In the genomic region with DNA sequence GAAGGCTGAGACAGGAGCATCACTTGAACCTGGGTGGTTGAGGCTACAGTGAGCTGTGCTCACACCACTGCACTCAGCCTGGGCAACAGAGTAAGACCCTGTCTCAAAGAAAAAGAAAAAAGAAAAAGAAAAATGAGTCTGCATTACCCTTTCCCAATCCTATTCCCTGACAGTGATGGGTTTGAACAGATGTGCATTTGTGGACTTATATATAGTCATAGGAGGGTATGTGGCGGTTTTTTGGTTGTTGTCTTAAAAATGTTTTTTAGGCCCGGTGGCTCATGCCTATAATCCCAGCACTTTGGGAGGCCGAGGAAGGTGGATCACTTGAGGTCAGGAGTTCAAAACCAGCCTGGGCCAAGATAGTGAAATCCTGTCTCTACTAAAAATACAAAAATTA, we compare ENCODE assay signal across 23 cellular contexts. TPM values are rescaled to one million over a fixed set of nuclear protein-coding genes. Genes with fewer than 3 reads are reported as not detected.
"Had no signal": no experiment of that assay in that cellular context is flagged by ENCODE, and none has a peak within 500 bp of the region (broad histone marks: within the 10 kb centered on the region; RNA-seq: fewer than 3 reads in every experiment).

No MANE protein-coding gene starts in this region.

- H3K9me3 ChIP-seq: heart right ventricle, left ventricle myocardium inferior, pancreas, right atrium auricular region, right lobe of liver, stomach, testis, tibial artery, upper lobe of right lung had no signal

- H3K27ac ChIP-seq: heart right ventricle, hepatocyte, left ventricle myocardium inferior, pancreas, right atrium auricular region, right lobe of liver, skin epidermis, stomach, testis, tibial artery, upper lobe of right lung had no signal

- H3K4me1 ChIP-seq: pancreas, right atrium auricular region, testis, tibial artery, upper lobe of right lung had no signal

- DNase-seq: heart right ventricle; islet precursor cell; left ventricle myocardium inferior; mesendoderm; naive thymus-derived CD4-positive, alpha-beta T cell; pancreas; right lobe of liver; stimulated activated CD4-positive, alpha-beta T cell treated with anti-CD3 and anti-CD28 coated beads, Interleukin-12 subunit alpha, Interleukin-12 subunit beta, amount 100 ng/mL, for 4 hours; stimulated activated CD4-positive, alpha-beta T cell treated with anti-CD3 and anti-CD28 coated beads, Interleukin-15, amount 100 ng/mL, for 24 hours; stimulated activated CD4-positive, alpha-beta T cell treated with anti-CD3 and anti-CD28 coated beads, Interleukin-2, amount 100 ng/mL, for 24 hours; stimulated activated CD4-positive, alpha-beta T cell treated with anti-CD3 and anti-CD28 coated beads, Interleukin-4, amount 100 ng/mL, for 1 hour; stimulated activated naive B cell treated with anti-CD40 and anti-IgM and Interleukin-4, amounts not matched to agents 10 μg/mL and 1 μg/mL and 100 μg/mL, for 72 hours; stimulated activated naive CD8-positive, alpha-beta T cell treated with anti-CD3 and anti-CD28 coated beads, Interleukin-15, Interleukin-2, amounts not matched to agents 100 U/mL and 50 U/mL, for 24 hours; stomach; testis; tibial artery; trophoblast cell; upper lobe of right lung had no signal

- H3K4me2 ChIP-seq: hepatocyte had no signal

- H2AFZ ChIP-seq: hepatocyte had no signal

- H3K27me3 ChIP-seq: heart right ventricle, hepatocyte, pancreas, right lobe of liver, stomach, testis, tibial artery, upper lobe of right lung had no signal

- H3K4me3 ChIP-seq: heart right ventricle, hepatocyte, left ventricle myocardium inferior, lung, pancreas, right atrium auricular region, right lobe of liver, skin epidermis, stomach, testis, tibial artery, upper lobe of right lung had no signal

- H3K79me2 ChIP-seq: hepatocyte had no signal

- H3K36me3 ChIP-seq: heart right ventricle, left ventricle myocardium inferior, pancreas, right atrium auricular region, right lobe of liver, tibial artery, upper lobe of right lung had no signal

RNA-seq across cellular contexts. Expression of a gene that starts 14.0 kb away (rescaled TPM):
- polyA plus RNA-seq: neural cell had no signal
